Comparison of ENCODE assay signal across 12 cellular contexts in the genomic region with DNA sequence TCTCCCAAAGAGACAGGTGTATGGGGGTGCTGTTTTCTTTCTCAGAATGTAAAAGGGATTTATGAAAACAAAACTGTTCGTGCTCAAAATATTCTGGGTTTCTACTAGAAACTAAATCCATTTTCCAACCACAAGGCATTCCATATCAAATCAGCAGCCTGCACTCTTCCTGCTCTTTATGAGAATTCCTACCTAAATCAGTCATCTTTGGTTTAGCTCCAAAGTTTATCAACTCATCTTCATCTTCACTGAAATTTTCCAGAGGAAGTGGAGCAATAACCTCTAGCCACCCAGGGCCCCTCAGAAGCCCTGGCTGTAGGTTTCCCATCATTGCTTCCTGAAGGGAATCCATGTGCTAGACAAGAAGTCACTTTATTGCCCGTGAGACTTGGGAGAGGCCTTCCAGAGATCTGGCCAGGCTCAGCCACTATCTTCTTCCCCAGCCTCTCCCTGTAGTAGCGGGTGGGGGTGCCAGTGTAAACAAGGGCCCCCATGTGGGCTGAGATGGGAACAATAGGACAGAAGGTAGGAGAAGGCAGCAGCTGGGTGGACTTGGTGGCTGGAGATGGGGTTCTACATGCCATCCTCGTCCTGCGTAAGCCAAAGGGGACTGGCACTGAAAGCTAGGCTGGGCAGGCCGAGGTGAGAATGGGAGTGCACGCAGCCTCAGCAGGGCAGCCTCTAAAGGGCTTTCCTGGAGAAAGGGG. TPM values are rescaled to one million over a fixed set of nuclear protein-coding genes. Genes with fewer than 3 reads are reported as not detected.
DNase-seq lines count a peak whose midpoint lies in the region; ATAC-seq, FAIRE-seq and TF ChIP-seq lines count a peak whose summit lies in the region.
"Had no signal": no experiment of that assay in that cellular context is flagged by ENCODE, and none has a peak within 500 bp of the region (broad histone marks: within the 10 kb centered on the region; RNA-seq: fewer than 3 reads in every experiment).

No MANE protein-coding gene starts in this region.

- no peak overlapping the region for H3K23ac ChIP-seq in mesenchymal stem cell (ENCODE audit: low read length in 2 of 2)

- H3K4me1 ChIP-seq in mesenchymal stem cell (ENCODE audit: control insufficient read depth, insufficient read depth, low read depth, low read length) = peaks cover 11% of the 10 kb centered on the region
- H3K4me1 ChIP-seq in kidney (ENCODE audit: control insufficient read depth in 1 of 2, insufficient read depth in 1 of 2, low read depth in 1 of 2, low read length in 2 of 2) = peaks cover 0 to 6% of the 10 kb centered on the region in 2 donors

- H3K9me3 ChIP-seq in mesenchymal stem cell (ENCODE audit: control insufficient read depth, low read length) (no peaks in the 10 kb centered on the region), kidney (ENCODE audit: control insufficient read depth in 1 of 2, low read length in 2 of 2) (no peaks in the 10 kb centered on the region)

- H2BK12ac ChIP-seq in mesenchymal stem cell (ENCODE audit: low read length in 2 of 2) = no peak overlapping the region

- no peak overlapping the region for H4K91ac ChIP-seq in mesenchymal stem cell (ENCODE audit: low read length)

- no peak overlapping the region for H2BK5ac ChIP-seq in mesenchymal stem cell (ENCODE audit: low read depth, low read length, poor library complexity, severe bottlenecking)

- H3K4ac ChIP-seq in mesenchymal stem cell (ENCODE audit: low read depth in 1 of 2, low read length in 2 of 2) = no peak overlapping the region

- no peak for ATAC-seq in GM19452 (IDR thresholded peaks at IDR 0.05; ENCODE audit: unreplicated experiment)
- ATAC-seq: Right ventricle myocardium inferior had no signal

- H3K79me1 ChIP-seq in mesenchymal stem cell (replicated peaks; ENCODE audit: low read length, poor library complexity, severe bottlenecking) = no peaks in the 10 kb centered on the region

- H3K9ac ChIP-seq in mesenchymal stem cell (ENCODE audit: low read length) (peak overlapping the region; percentile 58), kidney (ENCODE audit: low read length in 2 of 2) (no peak overlapping the region)

- H3K18ac ChIP-seq in mesenchymal stem cell (ENCODE audit: low read depth in 1 of 2, low read length in 2 of 2) = no peak overlapping the region

- H3K4me2 ChIP-seq in mesenchymal stem cell (ENCODE audit: low read length, poor library complexity, severe bottlenecking) = no peak overlapping the region

- H3K36me3 ChIP-seq in mesenchymal stem cell (ENCODE audit: control insufficient read depth in 1 of 2, insufficient read depth in 2 of 2, low read depth in 1 of 2, low read length in 2 of 2) = peaks cover 12 to 19% of the 10 kb centered on the region in 2 experiments
- H3K36me3 ChIP-seq in kidney (ENCODE audit: control insufficient read depth in 1 of 2, insufficient read depth in 2 of 2, low read length in 2 of 2) = no peaks in the 10 kb centered on the region

- no peak overlapping the region for H3K27ac ChIP-seq in mesenchymal stem cell (ENCODE audit: low read length, poor library complexity, severe bottlenecking)
- H3K27ac ChIP-seq in kidney (ENCODE audit: low read depth in 2 of 2, low read length in 2 of 2) = peak overlapping the region in 1 of 2 donors; percentile 69

- H3K14ac ChIP-seq in mesenchymal stem cell (ENCODE audit: low read length in 2 of 2) = no peak overlapping the region

- WGBS in mesenchymal stem cell = 83% methylated on average over 7 of the region's 7 CpGs

- H3K4me3 ChIP-seq in mesenchymal stem cell (ENCODE audit: insufficient read depth in 1 of 2, low read depth in 1 of 2, low read length in 2 of 2) (no peak overlapping the region), kidney (ENCODE audit: low read length in 2 of 2) (no peak overlapping the region)

- intact Hi-C loops in kidney (cut with DNase I) = loop anchor here (5.0 kb wide), 1 partner anchor 253 kb away; no protein-coding TSS in a partner anchor

- DNase-seq in A172 (ENCODE audit: low spot score) (peak; percentile 93), GM03348 (ENCODE audit: low spot score) (peak; percentile 75), amniotic epithelial cell (ENCODE audit: low read depth) (peak; percentile 90), mesenchymal stem cell (peak; percentile 56), kidney (no peak), anterior cingulate cortex (lab: John Stamatoyannopoulos, UW) (no peak), NCI-H146 treated with DMSO at 0.1 percent for 48 hours (lab: John Stamatoyannopoulos, UW; ENCODE audit: unreplicated experiment) (no peak)
- DNase-seq: C1 segment of cervical spinal cord, MM.1S, NCI-H526 had no signal

- H2AFZ ChIP-seq in mesenchymal stem cell (ENCODE audit: low read depth, low read length) = no peak overlapping the region

- H2BK120ac ChIP-seq in mesenchymal stem cell (ENCODE audit: low read depth, low read length) = no peak overlapping the region

- no peaks in the 10 kb centered on the region for H3K27me3 ChIP-seq in mesenchymal stem cell (ENCODE audit: control insufficient read depth in 1 of 2, insufficient read depth in 1 of 2, low read length in 2 of 2)

- TF ChIP-seq CTCF in kidney (IDR thresholded peaks at IDR 0.05; ENCODE audit: borderline replicate concordance, extremely low read depth, insufficient read depth) = no peak

- H2BK15ac ChIP-seq in mesenchymal stem cell (ENCODE audit: low read depth, poor library complexity, severe bottlenecking) = peak overlapping the region; percentile 6

- peak overlapping the region; percentile 15 for H4K8ac ChIP-seq in mesenchymal stem cell (ENCODE audit: low read length)

- no peak overlapping the region for H2AK5ac ChIP-seq in mesenchymal stem cell (ENCODE audit: low read length, severe bottlenecking)

- FAIRE-seq in kidney (lab: Jason Lieb, UNC) = no peak

RNA-seq across cellular contexts. Expression of gene ALDH3A1, which starts 22.0 kb away (rescaled TPM):
- total RNA-seq in A172 (2014; rRNA removed; shearing (Covaris generic)) = 0.16 TPM in 1 of 2 replicates, not detected in the other
- polyA plus RNA-seq in mesenchymal stem cell (2013, experiment 1 of 2) = not detected
- polyA plus RNA-seq in mesenchymal stem cell (2013, experiment 2 of 2) = not detected
- total RNA-seq in kidney = 1.4 TPM
- polyA plus RNA-seq in kidney (ENCODE audit: insufficient read depth, low read depth, low replicate concordance) = 0.75 TPM
- total RNA-seq: Right ventricle myocardium inferior had no signal

RNA-seq across cellular contexts. Expression of gene SLC47A2, which starts 53.7 kb away (rescaled TPM):
- total RNA-seq in A172 (2014; rRNA removed; shearing (Covaris generic)) = 1.9 and 3.1 TPM in 2 replicates
- not detected for polyA plus RNA-seq in mesenchymal stem cell (2013, experiment 1 of 2)
- polyA plus RNA-seq in mesenchymal stem cell (2013, experiment 2 of 2) = not detected
- 46.3 TPM for total RNA-seq in kidney
- polyA plus RNA-seq in kidney (ENCODE audit: insufficient read depth, low read depth, low replicate concordance) = 61.5 TPM
- total RNA-seq: Right ventricle myocardium inferior had no signal

Comparison
In these comparisons a context has a peak if more than half of its experiments do, and no peak if none do; other contexts are left out.
1. DNase-seq: peak in A172 (single experiment), GM03348 (single experiment), amniotic epithelial cell (single experiment) and mesenchymal stem cell (single experiment); none in kidney (single experiment), anterior cingulate cortex (0 of 58) and NCI-H146 treated with DMSO at 0.1 percent for 48 hours (single experiment).
2. RNA of gene SLC47A2, which starts 53.7 kb away (total RNA-seq): 46.3 TPM in kidney (single experiment); 1.9 to 3.1 TPM in A172; every median in the first group is over 10 times any median in the second.